In the genomic region with DNA sequence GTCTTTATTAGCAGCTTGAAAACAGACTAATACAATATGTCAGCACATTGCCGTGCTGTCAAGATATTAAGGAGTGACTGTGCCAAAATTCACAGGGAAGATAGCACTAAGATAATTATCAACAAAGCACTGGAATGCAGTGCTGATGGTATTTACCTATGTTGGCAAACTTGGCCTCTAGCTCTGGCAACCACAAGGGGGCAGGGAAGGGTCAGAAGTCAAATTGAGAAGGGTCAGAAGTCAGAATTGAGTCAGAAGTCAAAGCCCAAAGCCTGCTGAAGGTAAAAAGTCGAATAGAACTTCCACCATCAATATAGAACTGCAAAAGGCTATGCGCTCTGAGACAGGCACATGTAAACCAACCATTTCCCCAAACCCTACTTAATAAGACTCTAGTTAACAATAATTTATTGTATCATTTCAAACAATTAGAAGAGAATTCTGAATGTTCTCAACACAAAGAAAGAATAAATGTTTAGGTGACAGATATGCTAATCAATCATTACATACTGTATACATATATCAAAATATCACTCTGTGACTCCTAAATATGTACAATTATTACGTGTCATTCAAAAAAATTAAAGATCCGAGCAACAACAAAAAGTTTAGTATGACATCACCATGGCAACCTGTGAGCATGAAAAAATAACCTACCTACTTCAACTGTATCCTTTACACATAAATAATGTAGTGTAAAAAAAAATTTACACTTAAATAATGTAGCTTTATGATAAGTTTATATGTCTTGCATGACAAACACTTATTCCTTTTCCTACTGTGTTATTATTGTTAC, we compare ENCODE assay signal across 10 cellular contexts.
DNase-seq lines count a peak whose midpoint lies in the region; ATAC-seq and TF ChIP-seq lines count a peak whose summit lies in the region.
"Had no signal": no experiment of that assay in that cellular context is flagged by ENCODE, and none has a peak within 500 bp of the region (broad histone marks: within the 10 kb centered on the region; RNA-seq: fewer than 3 reads in every experiment).

No MANE protein-coding gene starts in this region.

- peak; percentile 35 to 65 for DNase-seq in NCI-H524 (lab: John Stamatoyannopoulos, UW)
- no peak for DNase-seq in NCI-H524 treated with DMSO at 0.1 percent for 48 hours (lab: John Stamatoyannopoulos, UW)
- DNase-seq in NAMALWA (ENCODE audit: low spot score): peak; percentile 58
- peak in 1 of 2 donors; percentile 25 for DNase-seq in cardiac fibroblast (ENCODE audit: low read depth in 2 of 2)
- DNase-seq in renal cortical epithelial cell (ENCODE audit: low read depth): peak; percentile 16
- DNase-seq in immature natural killer cell: no peak
- DNase-seq: activated T-cell treated with anti-CD3 and anti-CD28 coated beads, Interleukin-2, amount 50 U/mL, for 24 hours had no signal

- no peak overlapping the region for H3K27ac Mint-ChIP-seq in immature natural killer cell
- H3K27ac Mint-ChIP-seq: activated T-cell treated with anti-CD3 and anti-CD28 coated beads, Interleukin-2, amount 50 U/mL, for 24 hours had no signal

- no peak overlapping the region for H3K4me3 Mint-ChIP-seq in immature natural killer cell
- H3K4me3 Mint-ChIP-seq: activated T-cell treated with anti-CD3 and anti-CD28 coated beads, Interleukin-2, amount 50 U/mL, for 24 hours had no signal

- no peaks in the 10 kb centered on the region for H3K4me1 Mint-ChIP-seq in immature natural killer cell

- H3K4me3 ChIP-seq in cardiac fibroblast (replicated peaks in 1 of 2; ENCODE audit: low read depth in 2 of 2, low read length in 2 of 2): no peak overlapping the region
- H3K4me3 ChIP-seq: BLaER1 treated with 17β-estradiol and CSF1 and Interleukin-3, amounts not matched to agents 10 nM and 100 nM had no signal

- no peak for ATAC-seq in HG02642 (IDR thresholded peaks at IDR 0.05; ENCODE audit: poor library complexity, unreplicated experiment)
- no peak for ATAC-seq in GM19455 (IDR thresholded peaks at IDR 0.05; ENCODE audit: unreplicated experiment)

- no peaks in the 10 kb centered on the region for H3K36me3 Mint-ChIP-seq in immature natural killer cell

- peak; percentile 24 for TF ChIP-seq CTCF in cardiac fibroblast (IDR thresholded peaks at IDR 0.05; ENCODE audit: low read depth, low read length)

- H3K9me3 Mint-ChIP-seq in immature natural killer cell: peaks cover 1 to 11% (median 4%) of the 10 kb centered on the region in 6 donors

- H3K27me3 Mint-ChIP-seq in immature natural killer cell (ENCODE audit: low read depth in 3 of 3): no peaks in the 10 kb centered on the region
- H3K27me3 Mint-ChIP-seq: activated T-cell treated with anti-CD3 and anti-CD28 coated beads, Interleukin-2, amount 50 U/mL, for 24 hours had no signal

Comparison
In these comparisons a context has a peak if more than half of its experiments do, and no peak if none do; other contexts are left out.
1. DNase-seq: peak in NCI-H524 (2 of 2), NAMALWA (single experiment) and renal cortical epithelial cell (single experiment); none in NCI-H524 treated with DMSO at 0.1 percent for 48 hours (single experiment) and immature natural killer cell (0 of 3).